In the genomic region with DNA sequence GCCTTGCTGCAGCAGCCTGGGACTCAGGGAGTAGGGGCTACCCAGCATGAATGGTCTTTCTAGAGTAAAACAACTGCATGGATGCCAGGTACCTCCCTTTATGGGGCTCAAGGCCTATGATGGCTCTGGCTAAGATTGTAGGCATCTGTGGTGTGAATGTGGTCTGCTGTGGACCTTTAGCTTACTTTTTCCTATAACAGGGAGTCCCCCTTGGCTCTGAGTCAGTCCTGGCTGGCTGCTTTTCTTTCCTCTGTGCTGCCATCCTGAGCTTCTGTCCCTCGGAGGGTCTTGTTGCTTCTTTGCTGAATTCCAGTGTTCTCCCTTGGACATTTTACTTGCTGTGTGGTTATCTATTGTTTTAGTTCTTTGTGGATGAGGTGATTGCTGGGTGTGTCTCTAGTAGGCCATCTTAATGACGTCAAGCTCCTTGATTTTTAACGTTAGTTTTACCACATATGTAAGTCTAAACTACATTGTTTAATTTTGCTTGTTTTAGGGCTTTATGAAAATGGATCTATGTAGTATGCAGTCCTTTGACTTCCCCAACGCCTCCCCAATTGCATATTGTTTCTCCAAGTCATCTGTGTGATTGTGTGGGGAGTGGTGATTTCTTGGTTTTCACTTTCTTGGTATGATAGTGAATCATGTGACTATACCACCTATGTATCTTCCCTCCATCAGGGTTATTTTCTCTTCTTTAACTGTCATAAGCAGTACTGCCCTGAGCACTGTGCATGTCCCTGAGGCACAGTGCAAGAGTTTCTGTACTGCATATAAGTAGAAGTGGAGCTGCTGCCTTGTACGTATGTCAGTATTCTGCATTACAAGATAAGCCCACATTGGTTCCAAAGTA, we compare ENCODE assay signal across 13 cellular contexts.
A peak's percentile ranks its signal among the peaks of the same experiment; 100 is the strongest.
DNase-seq lines count a peak whose midpoint lies in the region; ATAC-seq lines count a peak whose summit lies in the region.
"Had no signal": no experiment of that assay in that cellular context is flagged by ENCODE, and none has a peak within 500 bp of the region (broad histone marks: within the 10 kb centered on the region; RNA-seq: fewer than 3 reads in every experiment).

No MANE protein-coding gene starts in this region.

- intact Hi-C loops in activated naive CD4-positive, alpha-beta T cell treated with anti-CD3 and anti-CD28 coated beads for 36 hours (cut with micrococcal nuclease): loop anchor here (1.0 kb wide), 5 partner anchors 10 to 91 kb away; no protein-coding TSS in a partner anchor

- CTCF ChIA-PET in activated naive CD4-positive, alpha-beta T cell treated with anti-CD3 and anti-CD28 coated beads for 36 hours (lab: Charles Lee): interaction anchor here (0.9 to 1.6 kb wide), 3 partner anchors 14 to 84 kb away, joined by 3 to 4 read pairs (median 4); no protein-coding TSS in a partner anchor

- peaks cover 31% of the 10 kb centered on the region for H3K9me3 Mint-ChIP-seq in activated naive CD4-positive, alpha-beta T cell treated with anti-CD3 and anti-CD28 coated beads for 36 hours
- peaks cover 10 to 25% (median 16%) of the 10 kb centered on the region in 3 donors for H3K9me3 Mint-ChIP-seq in IgD-negative memory B cell
- H3K9me3 Mint-ChIP-seq in activated naive CD4-positive, alpha-beta T cell treated with anti-CD3 and anti-CD28 coated beads, Interleukin-2, amount 50 U/mL, for 72 hours: peaks cover 12 to 28% of the 10 kb centered on the region in 2 donors

- H3K27me3 Mint-ChIP-seq in activated naive CD4-positive, alpha-beta T cell treated with anti-CD3 and anti-CD28 coated beads for 36 hours (ENCODE audit: low read depth): no peaks in the 10 kb centered on the region
- no peaks in the 10 kb centered on the region for H3K27me3 Mint-ChIP-seq in IgD-negative memory B cell

- peaks cover 45% of the 10 kb centered on the region for H3K36me3 Mint-ChIP-seq in activated naive CD4-positive, alpha-beta T cell treated with anti-CD3 and anti-CD28 coated beads for 36 hours (ENCODE audit: low read depth)
- H3K36me3 Mint-ChIP-seq in IgD-negative memory B cell: peaks cover 16% of the 10 kb centered on the region
- peaks cover 52 to 84% of the 10 kb centered on the region in 2 donors for H3K36me3 Mint-ChIP-seq in activated naive CD4-positive, alpha-beta T cell treated with anti-CD3 and anti-CD28 coated beads, Interleukin-2, amount 50 U/mL, for 72 hours

- H3K4me1 Mint-ChIP-seq in activated naive CD4-positive, alpha-beta T cell treated with anti-CD3 and anti-CD28 coated beads for 36 hours (ENCODE audit: low read depth): peaks cover 80% of the 10 kb centered on the region
- H3K4me1 Mint-ChIP-seq in IgD-negative memory B cell: peaks cover 38 to 55% (median 51%) of the 10 kb centered on the region in 3 donors

- DNase-seq in activated naive CD4-positive, alpha-beta T cell treated with anti-CD3 and anti-CD28 coated beads for 36 hours: peak; percentile 71
- DNase-seq in activated naive CD4-positive, alpha-beta T cell (lab: John Stamatoyannopoulos, UW): no peak
- peak; percentile 35 to 74 for DNase-seq in activated naive CD4-positive, alpha-beta T cell treated with anti-CD3 and anti-CD28 coated beads, Interleukin-2, amount 50 U/mL, for 72 hours (ENCODE audit: low spot score in 2 of 2)
- DNase-seq in stimulated activated CD4-positive, alpha-beta T cell treated with anti-CD3 and anti-CD28 coated beads, TNF-alpha, amount 100 ng/mL, for 48 hours (ENCODE audit: low read depth in 3 of 3): peak in 2 of 3 donors; percentile 13 to 35
- DNase-seq: foreskin fibroblast, MV-4-11, RPMI8226, SW 1271 had no signal

- no peak overlapping the region for H3K4me3 Mint-ChIP-seq in activated naive CD4-positive, alpha-beta T cell treated with anti-CD3 and anti-CD28 coated beads for 36 hours
- peak overlapping the region in 2 of 4 donors; percentile 81 to 84 for H3K4me3 Mint-ChIP-seq in IgD-negative memory B cell
- H3K4me3 Mint-ChIP-seq: nephron had no signal

- peak overlapping the region; percentile 84 for H3K27ac Mint-ChIP-seq in activated naive CD4-positive, alpha-beta T cell treated with anti-CD3 and anti-CD28 coated beads for 36 hours
- H3K27ac Mint-ChIP-seq in IgD-negative memory B cell: peak overlapping the region in 2 of 3 donors; percentile 42 to 48
- peak overlapping the region; percentile 90 to 91 for H3K27ac Mint-ChIP-seq in activated naive CD4-positive, alpha-beta T cell treated with anti-CD3 and anti-CD28 coated beads, Interleukin-2, amount 50 U/mL, for 72 hours
- H3K27ac Mint-ChIP-seq: nephron had no signal

- peak; percentile 82 to 84 for ATAC-seq in activated naive CD4-positive, alpha-beta T cell treated with anti-CD3 and anti-CD28 coated beads, Interleukin-2, amount 50 U/mL, for 72 hours
- ATAC-seq in HG03135 (IDR thresholded peaks at IDR 0.05; ENCODE audit: unreplicated experiment) (no peak), GM18511 (IDR thresholded peaks at IDR 0.05; ENCODE audit: unreplicated experiment) (no peak), GM21447 (IDR thresholded peaks at IDR 0.05; ENCODE audit: unreplicated experiment) (no peak)

Comparison
In these comparisons a context has a peak if more than half of its experiments do, and no peak if none do; other contexts are left out.
1. DNase-seq: peak in activated naive CD4-positive, alpha-beta T cell treated with anti-CD3 and anti-CD28 coated beads for 36 hours (single experiment), activated naive CD4-positive, alpha-beta T cell treated with anti-CD3 and anti-CD28 coated beads, Interleukin-2, amount 50 U/mL, for 72 hours (2 of 2) and stimulated activated CD4-positive, alpha-beta T cell treated with anti-CD3 and anti-CD28 coated beads, TNF-alpha, amount 100 ng/mL, for 48 hours (2 of 3); none in activated naive CD4-positive, alpha-beta T cell (0 of 4).
2. ATAC-seq: peak in activated naive CD4-positive, alpha-beta T cell treated with anti-CD3 and anti-CD28 coated beads, Interleukin-2, amount 50 U/mL, for 72 hours (2 of 2); none in HG03135 (single experiment), GM18511 (single experiment) and GM21447 (single experiment).
3. Peak in every context shown above with its lines, with median percentiles within 50 percentile points of each other: H3K27ac Mint-ChIP-seq.